In the genomic region with DNA sequence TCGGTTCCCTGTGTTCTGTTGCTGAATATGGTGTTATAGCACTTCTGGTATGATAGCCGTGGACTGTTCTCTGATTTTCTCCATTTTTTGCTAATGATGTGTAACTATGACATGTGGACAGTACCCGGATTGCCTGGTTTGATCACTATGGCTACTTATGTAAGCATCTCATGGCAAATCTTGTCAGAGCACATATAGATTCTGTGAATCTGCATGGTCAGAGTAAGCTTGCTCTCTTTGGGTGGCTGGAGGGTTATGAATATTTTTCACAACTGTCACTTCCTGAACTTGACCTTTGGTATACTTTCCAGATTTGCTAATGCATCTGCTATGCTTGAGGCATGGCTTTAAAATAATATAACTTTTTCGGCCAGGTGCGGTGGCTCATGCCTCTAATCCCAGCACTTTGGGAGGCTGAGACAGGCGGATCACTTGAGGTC, we compare ENCODE assay signal across 15 cellular contexts. TPM values are rescaled to one million over a fixed set of nuclear protein-coding genes. Genes with fewer than 3 reads are reported as not detected.
DNase-seq lines count a peak whose midpoint lies in the region; ATAC-seq and TF ChIP-seq lines count a peak whose summit lies in the region.
"Had no signal": no experiment of that assay in that cellular context is flagged by ENCODE, and none has a peak within 500 bp of the region (broad histone marks: within the 10 kb centered on the region; RNA-seq: fewer than 3 reads in every experiment).

No MANE protein-coding gene starts in this region.

- no peaks in the 10 kb centered on the region for H3K27me3 ChIP-seq in H7 (ENCODE audit: control insufficient read depth, insufficient read depth, low read length)

- no peak overlapping the region for H3K4me3 ChIP-seq in H7 (ENCODE audit: insufficient read depth, low read depth, low read length)
- H3K4me3 ChIP-seq: K562 had no signal

- ATAC-seq in SK-N-SH treated with all-trans-retinoic acid at 6 μM for 48 hours = peak; percentile 83
- ATAC-seq in HG02840 (IDR thresholded peaks at IDR 0.05; ENCODE audit: low FRiP score, unreplicated experiment) = no peak
- ATAC-seq in GM19397 (IDR thresholded peaks at IDR 0.05; ENCODE audit: unreplicated experiment) = no peak
- ATAC-seq: K562 had no signal

- H3K36me3 ChIP-seq in H7 (replicated peaks; ENCODE audit: control insufficient read depth, insufficient read depth, low read length) = no peaks in the 10 kb centered on the region

- DNase-seq in A172 (ENCODE audit: low spot score) = peak; percentile 42
- peak; percentile 91 for DNase-seq in HCEC 1CT
- peak; percentile 61 for DNase-seq in fibroblast of peridontal ligament (ENCODE audit: extremely low read depth)
- no peak for DNase-seq in H7
- no peak for DNase-seq in NCI-H2107 (lab: John Stamatoyannopoulos, UW)
- DNase-seq: activated naive CD4-positive, alpha-beta T cell treated with anti-CD3 and anti-CD28 coated beads for 36 hours; cortex of kidney; DMS79; stimulated activated CD8-positive, alpha-beta memory T cell treated with anti-CD3 and anti-CD28 coated beads, Interleukin-4, amount 100 ng/mL, for 48 hours; T-helper 9 cell had no signal

TF ChIP-seq in SK-N-SH treated with all-trans-retinoic acid at 6 μM for 48 hours, 23 proteins besides CTCF, POLR2A, EP300 and RAD21:
- TF ChIP-seq, protein P1, sequence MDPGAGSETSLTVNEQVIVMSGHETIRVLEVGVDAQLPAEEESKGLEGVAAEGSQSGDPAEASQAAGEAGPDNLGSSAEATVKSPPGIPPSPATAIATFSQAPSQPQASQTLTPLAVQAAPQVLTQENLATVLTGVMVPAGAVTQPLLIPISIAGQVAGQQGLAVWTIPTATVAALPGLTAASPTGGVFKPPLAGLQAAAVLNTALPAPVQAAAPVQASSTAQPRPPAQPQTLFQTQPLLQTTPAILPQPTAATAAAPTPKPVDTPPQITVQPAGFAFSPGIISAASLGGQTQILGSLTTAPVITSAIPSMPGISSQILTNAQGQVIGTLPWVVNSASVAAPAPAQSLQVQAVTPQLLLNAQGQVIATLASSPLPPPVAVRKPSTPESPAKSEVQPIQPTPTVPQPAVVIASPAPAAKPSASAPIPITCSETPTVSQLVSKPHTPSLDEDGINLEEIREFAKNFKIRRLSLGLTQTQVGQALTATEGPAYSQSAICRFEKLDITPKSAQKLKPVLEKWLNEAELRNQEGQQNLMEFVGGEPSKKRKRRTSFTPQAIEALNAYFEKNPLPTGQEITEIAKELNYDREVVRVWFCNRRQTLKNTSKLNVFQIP (CRISPR knock-in tag; IDR thresholded peaks at IDR 0.05; ENCODE audit: borderline replicate concordance, low read depth) = no peak

RNA-seq across cellular contexts. Expression of a gene that starts 36.8 kb away (rescaled TPM):
- 38.2 and 38.8 TPM in 2 replicates for total RNA-seq in A172 (2014; rRNA removed; shearing (Covaris generic))
- 1.4 and 2.4 TPM in 2 replicates for total RNA-seq in H7 (2014; rRNA removed; shearing (Covaris generic))
- total RNA-seq: activated naive CD4-positive, alpha-beta T cell treated with anti-CD3 and anti-CD28 coated beads for 36 hours; OCI-LY7 had no signal

Comparison
In these comparisons a context has a peak if more than half of its experiments do, and no peak if none do; other contexts are left out.
1. DNase-seq: peak in A172 (single experiment), HCEC 1CT (single experiment) and fibroblast of peridontal ligament (single experiment); none in H7 (single experiment) and NCI-H2107 (single experiment).
2. RNA of a gene that starts 36.8 kb away (total RNA-seq): 38.2 to 38.8 TPM in A172; 1.4 to 2.4 TPM in H7; every median in the first group is over 10 times any median in the second.